ENCODE assay signal across 8 cellular contexts in genomic region chr3:30751610-30752299, GRCh38.
DNase-seq lines count a peak whose midpoint lies in the region; ATAC-seq and TF ChIP-seq lines count a peak whose summit lies in the region.

No MANE protein-coding gene starts in this region.

- no peak overlapping the region for H3K27ac ChIP-seq in adrenal gland
- H3K27ac ChIP-seq in left lung, result no peak overlapping the region

- no peaks in the 10 kb centered on the region for H3K4me1 ChIP-seq in adrenal gland (replicated peaks in 1 of 2)
- H3K4me1 ChIP-seq in left lung, result peaks cover 0 to 15% of the 10 kb centered on the region in 2 donors

- ATAC-seq in HG02588 (IDR thresholded peaks at IDR 0.05; ENCODE audit: unreplicated experiment) (peak; percentile 62), left lung (peak; percentile 44), GM21526 (IDR thresholded peaks at IDR 0.05; ENCODE audit: low FRiP score, unreplicated experiment) (no peak)

- in situ Hi-C loops in GM13977 (cut with MboI; ENCODE audit: low pct_unique_long_range_greater_than_20kb, low sequenced_read_pairs, unreplicated experiment), result no loop called here

- DNase-seq in GM13977 (ENCODE audit: low spot score) (peak; percentile 11), SW 1271 (lab: John Stamatoyannopoulos, UW) (peak; percentile 4 to 30), adrenal gland (peak in 6 of 7 donors; percentile 30 to 64 (median 36)), left lung (no peak), NCI-H187 treated with DMSO at 0.1 percent for 48 hours (lab: John Stamatoyannopoulos, UW) (no peak)
- DNase-seq in stimulated activated CD8-positive, alpha-beta memory T cell treated with anti-CD3 and anti-CD28 coated beads, Interleukin-7, amount 100 ng/mL, for 24 hours (ENCODE audit: low read depth), result peak; percentile 29

- H3K4me3 ChIP-seq in adrenal gland, result no peak overlapping the region
- H3K4me3 ChIP-seq in left lung, result no peak overlapping the region

- H3K36me3 ChIP-seq in adrenal gland (replicated peaks in 1 of 2), result no peaks in the 10 kb centered on the region
- no peaks in the 10 kb centered on the region for H3K36me3 ChIP-seq in left lung

- H3K9me3 ChIP-seq in adrenal gland (replicated peaks in 1 of 3), result no peaks in the 10 kb centered on the region
- no peaks in the 10 kb centered on the region for H3K9me3 ChIP-seq in left lung

- TF ChIP-seq CTCF in GM13977 (IDR thresholded peaks at IDR 0.05; ENCODE audit: extremely low read depth, insufficient read depth, missing control alignments) (peak; percentile 30), adrenal gland (IDR thresholded peaks at IDR 0.05) (peak; percentile 12 to 41 (median 27)), left lung (IDR thresholded peaks at IDR 0.05) (peak in 1 of 2 donors; percentile 11)

- H3K27me3 ChIP-seq in adrenal gland (no peaks in the 10 kb centered on the region), left lung (no peaks in the 10 kb centered on the region)

- no peak for TF ChIP-seq POLR2A in adrenal gland (IDR thresholded peaks at IDR 0.05)

- WGBS in adrenal gland, 4 donors, result 64 to 70% (median 67%) methylated on average over 11 of the region's 11 CpGs

- intact Hi-C loops in adrenal gland (cut with DNase I) (loop anchor here in 1 of 2 donors (5.0 kb wide), 1 partner anchor 714 kb away; no protein-coding TSS in a partner anchor), left lung (cut with DNase I) (no loop called here)

Comparison
In these comparisons a context has a peak if more than half of its experiments do, and no peak if none do; other contexts are left out.
1. DNase-seq: peak in GM13977 (single experiment), SW 1271 (2 of 2), adrenal gland (6 of 7) and stimulated activated CD8-positive, alpha-beta memory T cell treated with anti-CD3 and anti-CD28 coated beads, Interleukin-7, amount 100 ng/mL, for 24 hours (single experiment); none in left lung (0 of 2) and NCI-H187 treated with DMSO at 0.1 percent for 48 hours (single experiment).